Comparison of ENCODE assay signal across 23 cellular contexts in the genomic region with DNA sequence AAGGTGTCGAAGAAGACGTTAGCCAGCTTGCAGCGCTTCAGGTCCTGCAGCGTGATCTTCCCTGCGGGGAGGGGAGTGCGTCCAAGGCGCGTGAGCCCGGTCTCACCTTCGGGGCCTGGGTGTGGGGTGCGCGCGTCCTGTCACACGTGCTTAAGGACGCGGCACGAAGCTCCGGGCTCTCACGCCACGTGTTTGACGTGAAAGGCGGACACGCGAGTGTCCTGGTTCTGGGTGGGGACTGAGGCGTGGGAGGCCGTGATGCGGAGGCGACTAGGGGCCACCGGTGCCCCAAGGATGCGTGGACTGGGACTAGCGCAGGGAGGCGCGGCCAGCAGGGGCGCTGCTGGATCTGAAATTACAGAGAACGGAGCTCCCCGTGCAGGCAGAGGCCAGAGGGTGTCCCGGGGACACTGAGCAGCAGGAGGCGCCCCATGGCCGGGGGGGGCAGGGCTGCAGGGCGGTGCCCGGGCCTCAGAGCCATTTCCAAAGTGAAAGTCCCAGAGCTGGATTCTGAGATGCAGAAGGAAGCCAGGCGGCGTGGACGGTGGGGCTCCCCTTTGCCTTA. TPM values are rescaled to one million over a fixed set of nuclear protein-coding genes. Genes with fewer than 3 reads are reported as not detected.
A peak's percentile ranks its signal among the peaks of the same experiment; 100 is the strongest.
DNase-seq lines count a peak whose midpoint lies in the region; ATAC-seq and TF ChIP-seq lines count a peak whose summit lies in the region.
"Had no signal": no experiment of that assay in that cellular context is flagged by ENCODE, and none has a peak within 500 bp of the region (broad histone marks: within the 10 kb centered on the region; RNA-seq: fewer than 3 reads in every experiment).

No MANE protein-coding gene starts in this region.

- peaks cover 24% of the 10 kb centered on the region for H3K36me3 Mint-ChIP-seq in chondrocyte (ENCODE audit: low read depth)

- 97% methylated on average over 44 of the region's 44 CpGs; no CpG with 5 or more reads in 1 of the 2 donors for WGBS in transverse colon (ENCODE audit: low coverage in 1 of 2), 2 donors

- DNase-seq in Right ventricle myocardium inferior (ENCODE audit: missing footprints) (peak; percentile 51), right atrium auricular region (ENCODE audit: low spot score) (no peak), chondrocyte (ENCODE audit: low spot score) (peak; percentile 92), lower lobe of right lung (peak; percentile 38), transverse colon (no peak), NCI-H187 (lab: John Stamatoyannopoulos, UW) (no peak)
- no peak for DNase-seq in stimulated activated CD4-positive, alpha-beta T cell treated with anti-CD3 and anti-CD28 coated beads, Interleukin-4, amount 100 ng/mL, for 24 hours
- DNase-seq: activated CD4-positive, alpha-beta T cell treated with anti-CD3 and anti-CD28 coated beads, Interleukin-2, amount 10 ng/mL, durations not matched to agents 24 days and 14 days; Caco-2; DMS79 treated with DMSO at 0.1 percent for 48 hours; heart right ventricle; midbrain; NCI-H1930; NCI-H526 treated with DMSO at 0.1 percent for 48 hours; stimulated activated CD4-positive, alpha-beta T cell treated with anti-CD3 and anti-CD28 coated beads, Interleukin-15, amount 100 ng/mL, for 24 hours; T-helper 2 cell had no signal

- in situ Hi-C loops in transverse colon (cut with MboI; ENCODE audit: low pct_ligation_motif_present in 1 of 4, low pct_unique_long_range_greater_than_20kb in 1 of 4, low sequenced_read_pairs in 3 of 4), result no loop called here

- intact Hi-C loops in Right ventricle myocardium inferior (cut with DNase I) (no loop called here), lower lobe of right lung (cut with DNase I) (no loop called here), transverse colon (cut with DNase I; ENCODE audit: low total_unique reads) (no loop called here)

- H3K9me3 Mint-ChIP-seq in chondrocyte (ENCODE audit: low read depth), result peaks cover 6% of the 10 kb centered on the region
- H3K9me3 Mint-ChIP-seq: activated CD4-positive, alpha-beta T cell treated with anti-CD3 and anti-CD28 coated beads, Interleukin-2, amount 10 ng/mL, durations not matched to agents 24 days and 14 days; activated T-helper 17 cell treated with anti-CD3 and anti-CD28 coated beads, Interleukin-2, amount 50 U/mL, for 72 hours; naive thymus-derived CD8-positive, alpha-beta T cell had no signal

- TF ChIP-seq CTCF in right atrium auricular region (IDR thresholded peaks at IDR 0.05) (no peak), chondrocyte (IDR thresholded peaks at IDR 0.05) (no peak), lower lobe of right lung (IDR thresholded peaks at IDR 0.05) (no peak), transverse colon (IDR thresholded peaks at IDR 0.05) (no peak)

- no peak overlapping the region for H3K27ac Mint-ChIP-seq in chondrocyte (ENCODE audit: unreplicated experiment)
- H3K27ac Mint-ChIP-seq: activated CD4-positive, alpha-beta T cell treated with anti-CD3 and anti-CD28 coated beads, Interleukin-2, amount 10 ng/mL, durations not matched to agents 24 days and 14 days; activated T-helper 17 cell treated with anti-CD3 and anti-CD28 coated beads, Interleukin-2, amount 50 U/mL, for 72 hours had no signal

- no peak overlapping the region for H3K4me3 ChIP-seq in right atrium auricular region
- no peak overlapping the region for H3K4me3 ChIP-seq in lower lobe of right lung
- H3K4me3 ChIP-seq in transverse colon, result no peak overlapping the region
- H3K4me3 ChIP-seq: BLaER1, heart right ventricle, left lung, upper lobe of left lung had no signal

- no peaks in the 10 kb centered on the region for H3K4me1 Mint-ChIP-seq in chondrocyte (ENCODE audit: low read depth)
- H3K4me1 Mint-ChIP-seq: activated CD4-positive, alpha-beta T cell treated with anti-CD3 and anti-CD28 coated beads, Interleukin-2, amount 10 ng/mL, durations not matched to agents 24 days and 14 days had no signal

- no peaks in the 10 kb centered on the region for H3K27me3 ChIP-seq in right atrium auricular region
- H3K27me3 ChIP-seq in lower lobe of right lung (ENCODE audit: low read depth), result no peaks in the 10 kb centered on the region
- H3K27me3 ChIP-seq in transverse colon, result no peaks in the 10 kb centered on the region
- H3K27me3 ChIP-seq: BLaER1, heart right ventricle, left lung, upper lobe of left lung had no signal

- H3K36me3 ChIP-seq in right atrium auricular region (peaks cover 20% of the 10 kb centered on the region), lower lobe of right lung (no peaks in the 10 kb centered on the region), transverse colon (no peaks in the 10 kb centered on the region)

- H3K27ac ChIP-seq in right atrium auricular region, result no peak overlapping the region
- H3K27ac ChIP-seq in lower lobe of right lung, result no peak overlapping the region
- H3K27ac ChIP-seq in transverse colon, result no peak overlapping the region
- H3K27ac ChIP-seq: BLaER1, heart right ventricle, left lung, upper lobe of left lung had no signal

- ATAC-seq in Right ventricle myocardium inferior (no peak), lower lobe of right lung (no peak), GM21825 (IDR thresholded peaks at IDR 0.05; ENCODE audit: unreplicated experiment) (no peak)
- ATAC-seq: activated T-helper 17 cell treated with anti-CD3 and anti-CD28 coated beads, Interleukin-2, amount 50 U/mL, for 72 hours; HCT116; left lung had no signal

- no peaks in the 10 kb centered on the region for H3K4me1 ChIP-seq in right atrium auricular region
- no peaks in the 10 kb centered on the region for H3K4me1 ChIP-seq in lower lobe of right lung
- H3K4me1 ChIP-seq in transverse colon, result no peaks in the 10 kb centered on the region
- H3K4me1 ChIP-seq: BLaER1, Caco-2, heart right ventricle, left lung, upper lobe of left lung had no signal

- H3K9me3 ChIP-seq in right atrium auricular region (no peaks in the 10 kb centered on the region), lower lobe of right lung (no peaks in the 10 kb centered on the region), transverse colon (no peaks in the 10 kb centered on the region)
- H3K9me3 ChIP-seq: heart right ventricle, upper lobe of left lung had no signal

- H3K27me3 Mint-ChIP-seq in chondrocyte (ENCODE audit: low read depth), result no peaks in the 10 kb centered on the region
- H3K27me3 Mint-ChIP-seq: activated CD4-positive, alpha-beta T cell treated with anti-CD3 and anti-CD28 coated beads, Interleukin-2, amount 10 ng/mL, durations not matched to agents 24 days and 14 days; activated T-helper 17 cell treated with anti-CD3 and anti-CD28 coated beads, Interleukin-2, amount 50 U/mL, for 72 hours; naive thymus-derived CD8-positive, alpha-beta T cell had no signal

- TF ChIP-seq POLR2A in transverse colon (IDR thresholded peaks at IDR 0.05), result no peak

- TF ChIP-seq EP300 in transverse colon (IDR thresholded peaks at IDR 0.05; ENCODE audit: low read depth), result no peak

- H3K4me3 Mint-ChIP-seq in chondrocyte (ENCODE audit: unreplicated experiment), result no peak overlapping the region
- H3K4me3 Mint-ChIP-seq: activated CD4-positive, alpha-beta T cell treated with anti-CD3 and anti-CD28 coated beads, Interleukin-2, amount 10 ng/mL, durations not matched to agents 24 days and 14 days; activated T-helper 17 cell treated with anti-CD3 and anti-CD28 coated beads, Interleukin-2, amount 50 U/mL, for 72 hours; naive thymus-derived CD8-positive, alpha-beta T cell had no signal

RNA-seq across cellular contexts. Expression of a gene that starts 20.3 kb away (rescaled TPM):
- total RNA-seq in Right ventricle myocardium inferior (51.4 TPM), right atrium auricular region (10 to 100 TPM; 44.6 to 52.1 TPM), chondrocyte (37.6 to 42.2 TPM (median 42.0 TPM) in 3 replicates), lower lobe of right lung (47.1 TPM), transverse colon (10 to 100 TPM; 30.6 to 60.2 (median 36.0) TPM)

RNA-seq across cellular contexts. Expression of a gene that starts 47.8 kb away (rescaled TPM):
- total RNA-seq in Right ventricle myocardium inferior, result 164 TPM
- total RNA-seq in right atrium auricular region, result 10 to 100 TPM; 58.6 to 70.1 TPM
- total RNA-seq in chondrocyte, result 27.1 to 30.5 TPM (median 30.0 TPM) in 3 replicates
- 11.2 TPM for total RNA-seq in lower lobe of right lung
- 10 to 100 TPM in 2 of 4 donors, 1 to 10 TPM in 2; 7.8 to 27.9 (median 11.6) TPM for total RNA-seq in transverse colon

RNA-seq across cellular contexts. Expression of a gene that starts 57.7 kb away (rescaled TPM):
- total RNA-seq in Right ventricle myocardium inferior (6.1 TPM), right atrium auricular region (1 to 10 TPM; 2.2 to 3.0 TPM), chondrocyte (6.8 to 8.0 TPM (median 7.7 TPM) in 3 replicates), lower lobe of right lung (23.7 TPM), transverse colon (10 to 100 TPM in 3 of 4 donors, 1 to 10 TPM in 1; 3.8 to 21.3 (median 13.8) TPM)

Comparison
In these comparisons a context has a peak if more than half of its experiments do, and no peak if none do; other contexts are left out.
1. DNase-seq: peak in Right ventricle myocardium inferior (single experiment), chondrocyte (single experiment) and lower lobe of right lung (single experiment); none in right atrium auricular region (single experiment), stimulated activated CD4-positive, alpha-beta T cell treated with anti-CD3 and anti-CD28 coated beads, Interleukin-4, amount 100 ng/mL, for 24 hours (single experiment), transverse colon (single experiment) and NCI-H187 (0 of 2).